5 cellular contexts compared by ENCODE assay signal in the genomic region with DNA sequence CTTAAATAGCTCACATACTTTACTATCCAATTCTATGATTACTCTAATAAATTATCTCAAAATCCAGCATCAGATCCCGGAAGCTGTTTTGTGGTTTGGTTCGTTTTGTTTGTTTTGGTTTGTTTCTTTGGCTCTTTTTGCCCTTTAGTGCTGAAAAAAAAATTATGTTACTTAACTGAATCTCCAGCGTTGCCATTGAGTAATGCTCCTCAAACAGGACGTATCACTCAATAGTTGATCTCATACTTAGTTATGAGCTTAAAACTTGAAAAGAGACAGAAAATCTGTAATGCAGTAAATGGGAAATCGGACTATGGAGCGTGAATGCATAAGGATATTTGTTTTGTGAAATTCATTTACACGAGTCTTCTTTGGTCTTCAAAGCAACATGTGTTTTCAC.
"Had no signal": no experiment of that assay in that cellular context is flagged by ENCODE, and none has a peak within 500 bp of the region (broad histone marks: within the 10 kb centered on the region; RNA-seq: fewer than 3 reads in every experiment).

No MANE protein-coding gene starts in this region.

- DNase-seq: IMR-90, KBM-7 had no signal

- H3K27ac ChIP-seq: HL-60 had no signal

- ATAC-seq: HepG2, K562 had no signal

- H3K4me3 ChIP-seq: K562 had no signal
